ENCODE assay signal across 2 cellular contexts in genomic region chr10:34815174-34816066, GRCh38.
A peak's percentile ranks its signal among the peaks of the same experiment; 100 is the strongest.
TF ChIP-seq lines count a peak whose summit lies in the region.

Gene PARD3 (minus strand): TSS chr10:34815296. CDS start chr10:34814995, 301 bp downstream.

TF ChIP-seq in HEK293, 187 proteins besides CTCF, POLR2A, EP300 and RAD21 (continued from another document and continues in another):
- TF ChIP-seq ZSCAN4 (tag by site-specific recombination; IDR thresholded peaks at IDR 0.05) (no peak), ZBTB26 (tag by site-specific recombination; optimal IDR thresholded peaks at IDR 0.05) (peak; percentile 56), ZNF394 (tag by site-specific recombination; IDR thresholded peaks at IDR 0.05; ENCODE audit: borderline replicate concordance) (no peak; the same call in 1 of the 2 replicates), KLF8 (tag by site-specific recombination; IDR thresholded peaks at IDR 0.05) (peak; percentile 72), ZNF140 (tag by site-specific recombination; IDR thresholded peaks at IDR 0.05) (no peak), PRDM10 (tag by site-specific recombination; IDR thresholded peaks at IDR 0.05) (peak; percentile 58), ZBTB17 (tag by site-specific recombination; IDR thresholded peaks at IDR 0.05) (peak; percentile 37; the same call in 1 of the 2 replicates), ZEB2 (tag by site-specific recombination; IDR thresholded peaks at IDR 0.05) (no peak; the same call in 1 of the 2 replicates), ZNF366 (tag by site-specific recombination; conservative IDR thresholded peaks at IDR 0.05) (no peak), ZIC2 (tag by site-specific recombination; IDR thresholded peaks at IDR 0.05) (peak; percentile 43), ZNF341 (tag by site-specific recombination; IDR thresholded peaks at IDR 0.05; ENCODE audit: low read depth) (peak; percentile 69; the same call in 1 of the 2 replicates), ZNF768 (tag by site-specific recombination; IDR thresholded peaks at IDR 0.05) (no peak), ZNF18 (tag by site-specific recombination; IDR thresholded peaks at IDR 0.05) (no peak), KLF16 (tag by site-specific recombination; IDR thresholded peaks at IDR 0.05) (0 out of 2 replicates have a peak, but pooled peaks have one; percentile 41), ZNF398 (tag by site-specific recombination; IDR thresholded peaks at IDR 0.05) (peak; percentile 85), EGR2 (tag by site-specific recombination; IDR thresholded peaks at IDR 0.05; ENCODE audit: low read depth) (peak; percentile 9; the same call in 1 of the 2 replicates), SP7 (tag by site-specific recombination; IDR thresholded peaks at IDR 0.05) (0 out of 2 replicates have a peak, but pooled peaks have one; percentile 23), MZF1 (tag by site-specific recombination; IDR thresholded peaks at IDR 0.05; ENCODE audit: borderline replicate concordance) (peak; percentile 35; the same call in 1 of the 2 replicates), SALL2 (tag by site-specific recombination; IDR thresholded peaks at IDR 0.05; ENCODE audit: borderline replicate concordance) (no peak)

TF ChIP-seq in K562, 482 proteins besides CTCF, POLR2A, EP300 and RAD21 (continued from another document and continues in another):
- no peak for TF ChIP-seq ELK1 (CRISPR knock-in tag; IDR thresholded peaks at IDR 0.05)
- no peak for TF ChIP-seq HNRNPUL1 (IDR thresholded peaks at IDR 0.05; ENCODE audit: low read length)
- no peak for TF ChIP-seq TAF15 (IDR thresholded peaks at IDR 0.05; ENCODE audit: low read depth, low read length)
- TF ChIP-seq RUNX1 (IDR thresholded peaks at IDR 0.05; ENCODE audit: low read depth), result no peak
- TF ChIP-seq CHD1 (IDR thresholded peaks at IDR 0.05; ENCODE audit: low read length), result no peak
- no peak for TF ChIP-seq MTF1 (CRISPR knock-in tag; IDR thresholded peaks at IDR 0.05; ENCODE audit: borderline replicate concordance)
- no peak for TF ChIP-seq POLR3G (IDR thresholded peaks at IDR 0.05; ENCODE audit: extremely low read depth, insufficient read length, insufficient replicate concordance)
- TF ChIP-seq MYBL2 (IDR thresholded peaks at IDR 0.05; ENCODE audit: low read depth), result no peak
- TF ChIP-seq MYBL2 (CRISPR knock-in tag; IDR thresholded peaks at IDR 0.05; ENCODE audit: borderline replicate concordance), result no peak
- TF ChIP-seq E2F6 (IDR thresholded peaks at IDR 0.05; ENCODE audit: borderline replicate concordance in 1 of 2, extremely low read depth in 1 of 2, insufficient read depth in 1 of 2, insufficient read length in 1 of 2, low read depth in 1 of 2, low read length in 1 of 2, poor library complexity in 1 of 2, severe bottlenecking in 1 of 2), result peak in 1 of 2 experiments; percentile 82
- TF ChIP-seq IRF9 (tag; IDR thresholded peaks at IDR 0.05), result no peak
- no peak for TF ChIP-seq ZNF23 (CRISPR knock-in tag; IDR thresholded peaks at IDR 0.05)
- TF ChIP-seq ETV6 (IDR thresholded peaks at IDR 0.05; ENCODE audit: borderline replicate concordance in 1 of 2, low read depth in 2 of 2, low read length in 1 of 2), result no peak
- TF ChIP-seq ETV6 (CRISPR knock-in tag; IDR thresholded peaks at IDR 0.05; ENCODE audit: borderline replicate concordance), result no peak
- no peak for TF ChIP-seq ZNF197 (CRISPR knock-in tag; IDR thresholded peaks at IDR 0.05; ENCODE audit: low read depth)
- TF ChIP-seq CHAMP1 (IDR thresholded peaks at IDR 0.05), result no peak
- peak; percentile 98 for TF ChIP-seq PCBP1 (IDR thresholded peaks at IDR 0.05; ENCODE audit: low read depth, low read length, poor library complexity, severe bottlenecking)
- TF ChIP-seq MYC (IDR thresholded peaks at IDR 0.05; ENCODE audit: low read depth, low read length), result peak; percentile 56; the same call in 1 of the 2 replicates
- TF ChIP-seq MYC (CRISPR knock-in tag; IDR thresholded peaks at IDR 0.05; ENCODE audit: borderline replicate concordance, low read depth), result no peak
- peak; percentile 18; the same call in 1 of the 2 replicates for TF ChIP-seq PHF8 (IDR thresholded peaks at IDR 0.05; ENCODE audit: borderline replicate concordance, low read length)
- TF ChIP-seq PRMT5 (CRISPR knock-in tag; IDR thresholded peaks at IDR 0.05), result no peak
- no peak for TF ChIP-seq NKRF (IDR thresholded peaks at IDR 0.05; ENCODE audit: borderline replicate concordance)
- no peak for TF ChIP-seq NR4A1 (CRISPR knock-in tag; IDR thresholded peaks at IDR 0.05)
- no peak for TF ChIP-seq NR4A1 (tag; IDR thresholded peaks at IDR 0.05)
- TF ChIP-seq BDP1 (IDR thresholded peaks at IDR 0.05; ENCODE audit: insufficient read depth, insufficient read length), result no peak
- peak; percentile 51; the same call in 1 of the 2 replicates for TF ChIP-seq VEZF1 (CRISPR knock-in tag; IDR thresholded peaks at IDR 0.05)
- no peak for TF ChIP-seq KAT7 (CRISPR knock-in tag; IDR thresholded peaks at IDR 0.05; ENCODE audit: borderline replicate concordance)
- no peak for TF ChIP-seq SOX6 (IDR thresholded peaks at IDR 0.05)
- peak; percentile 31; the same call in 1 of the 2 replicates for TF ChIP-seq ARID4B (CRISPR knock-in tag; IDR thresholded peaks at IDR 0.05)
- TF ChIP-seq RAD51 (IDR thresholded peaks at IDR 0.05; ENCODE audit: borderline replicate concordance, low read depth), result no peak
- TF ChIP-seq ZNF282 (CRISPR knock-in tag; IDR thresholded peaks at IDR 0.05), result no peak
- TF ChIP-seq NFATC3 (IDR thresholded peaks at IDR 0.05), result no peak
- TF ChIP-seq MTA3 (IDR thresholded peaks at IDR 0.05; ENCODE audit: borderline replicate concordance), result no peak
- peak; percentile 25; the same call in 1 of the 2 replicates for TF ChIP-seq MAX (CRISPR knock-in tag; IDR thresholded peaks at IDR 0.05)
- no peak for TF ChIP-seq SMC3 (conservative IDR thresholded peaks at IDR 0.05; ENCODE audit: insufficient read depth, low read depth, low read length)
- 0 out of 2 replicates have a peak, but pooled peaks have one; percentile 23 for TF ChIP-seq EZH2 (IDR thresholded peaks at IDR 0.05; ENCODE audit: borderline replicate concordance, low read depth, low read length)
